38 cellular contexts compared by ENCODE assay signal in the genomic region with DNA sequence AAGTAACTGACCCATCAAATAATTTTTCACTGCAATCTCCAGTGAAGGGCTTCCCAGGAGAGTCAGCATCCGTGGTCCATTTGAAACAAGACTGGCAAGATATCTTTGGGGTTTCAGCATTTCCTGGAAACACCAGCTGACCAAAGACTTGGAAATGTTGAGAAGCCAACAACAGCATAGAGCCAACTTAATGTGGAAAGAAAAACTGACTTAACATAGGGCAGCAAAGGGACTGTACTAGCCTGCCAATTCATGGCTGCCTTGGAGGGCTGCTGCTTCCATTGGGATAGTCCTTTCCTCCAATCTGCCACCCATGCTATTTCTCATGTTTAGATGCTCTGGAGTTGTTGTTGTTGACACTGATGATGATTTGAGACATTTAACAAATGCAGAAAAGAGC.
"Had no signal": no experiment of that assay in that cellular context is flagged by ENCODE, and none has a peak within 500 bp of the region (broad histone marks: within the 10 kb centered on the region; RNA-seq: fewer than 3 reads in every experiment).

No MANE protein-coding gene starts in this region.

- DNase-seq: activated B cell treated with CpG ODN at 0.5 μM for 24 hours; activated CD4-positive, alpha-beta memory T cell treated with anti-CD3 and anti-CD28 coated beads for 36 hours; activated CD4-positive, alpha-beta T cell treated with anti-CD3 and anti-CD28 coated beads for 4 hours; activated CD4-positive, alpha-beta T cell treated with anti-CD3 and anti-CD28 coated beads, Interleukin-2, amount 10 ng/mL, durations not matched to agents 24 days and 14 days; activated CD4-positive, alpha-beta T cell treated with anti-CD3 and anti-CD28 coated beads, Interleukin-2, amount 50 U/mL, for 1 hour; activated CD4-positive, alpha-beta T cell treated with anti-CD3 and anti-CD28 coated beads, Interleukin-2, amount 50 U/mL, for 4 hours; activated CD4-positive, CD25-positive, alpha-beta regulatory T cell treated with anti-CD3 and anti-CD28 coated beads, Interleukin-2, amount 50 U/mL, for 72 hours; activated CD8-positive, alpha-beta memory T cell treated with anti-CD3 and anti-CD28 coated beads, Interleukin-2, amount 50 U/mL, for 4 hours; activated CD8-positive, alpha-beta T cell treated with anti-CD3 and anti-CD28 coated beads for 36 hours; activated effector memory CD4-positive, alpha-beta T cell treated with anti-CD3 and anti-CD28 coated beads, Interleukin-2, amount 50 U/mL, for 16 hours; activated gamma-delta T cell treated with Interleukin-2 at 50 U/mL for 16 hours; activated naive CD4-positive, alpha-beta T cell; activated naive CD4-positive, alpha-beta T cell treated with anti-CD3 and anti-CD28 coated beads for 36 hours; activated naive CD4-positive, alpha-beta T cell treated with anti-CD3 and anti-CD28 coated beads, Interleukin-2, amount 50 U/mL, for 16 hours; activated naive CD8-positive, alpha-beta T cell treated with anti-CD3 and anti-CD28 coated beads for 36 hours; activated T-cell treated with anti-CD3 and anti-CD28 coated beads for 4 hours; activated T-cell treated with anti-CD3 and anti-CD28 coated beads, Interleukin-2, amount 50 U/mL, for 1 hour; activated T-cell treated with anti-CD3 and anti-CD28 coated beads, Interleukin-2, amount 50 U/mL, for 4 hours; activated T-cell treated with anti-CD3 and anti-CD28 coated beads, Interleukin-2, amount 50 U/mL, for 72 hours; adrenal gland; amniotic stem cell; aorta; body of pancreas; brain microvascular endothelial cell; central memory CD4-positive, alpha-beta T cell; SW 1271; T-helper 1 cell; T-helper 2 cell; T-helper 9 cell had no signal

- H3K4me3 Mint-ChIP-seq: activated B cell treated with CpG ODN at 0.5 μM for 24 hours; activated CD4-positive, alpha-beta memory T cell treated with anti-CD3 and anti-CD28 coated beads for 36 hours; activated CD4-positive, alpha-beta T cell treated with anti-CD3 and anti-CD28 coated beads, Interleukin-2, amount 10 ng/mL, durations not matched to agents 24 days and 14 days; activated CD8-positive, alpha-beta T cell treated with anti-CD3 and anti-CD28 coated beads for 36 hours; activated naive CD4-positive, alpha-beta T cell treated with anti-CD3 and anti-CD28 coated beads for 36 hours; activated naive CD8-positive, alpha-beta T cell treated with anti-CD3 and anti-CD28 coated beads for 36 hours; activated T-cell treated with anti-CD3 and anti-CD28 coated beads, Interleukin-2, amount 50 U/mL, for 4 hours; activated T-cell treated with anti-CD3 and anti-CD28 coated beads, Interleukin-2, amount 50 U/mL, for 72 hours; activated T-helper 1 cell treated with anti-CD3 and anti-CD28 coated beads, Interleukin-12 subunit alpha, Interleukin-12 subunit beta, Interleukin-2, Interleukin-4 antibody, amounts not matched to agents 30 ng/mL and 10 ng/mL and 1 ng/mL, durations not matched to agents 14 hours and 24 hours and 36 hours; activated T-helper 17 cell treated with anti-CD3 and anti-CD28 coated beads, Interleukin-2, amount 50 U/mL, for 72 hours; T-helper 1 cell treated with Interleukin-12 subunit alpha and Interleukin-12 subunit beta and Interleukin-4 antibody, amounts not matched to agents 30 μg/mL and 1 μg/mL, for 36 hours; T-helper 2 cell treated with Interferon-gamma antibody and Interleukin-4, amounts not matched to agents 5 μg/mL and 100 μg/mL, for 36 hours had no signal

- H3K9me3 ChIP-seq: adrenal gland, body of pancreas, breast epithelium had no signal

- H3K4me1 ChIP-seq: adrenal gland, body of pancreas, breast epithelium had no signal

- H3K36me3 Mint-ChIP-seq: activated CD4-positive, alpha-beta memory T cell treated with anti-CD3 and anti-CD28 coated beads for 36 hours; activated naive CD4-positive, alpha-beta T cell treated with anti-CD3 and anti-CD28 coated beads, Interleukin-2, amount 50 U/mL, for 72 hours; activated naive CD8-positive, alpha-beta T cell treated with anti-CD3 and anti-CD28 coated beads for 36 hours had no signal

- H3K27ac Mint-ChIP-seq: activated B cell treated with CpG ODN at 0.5 μM for 24 hours; activated CD4-positive, alpha-beta memory T cell treated with anti-CD3 and anti-CD28 coated beads for 36 hours; activated CD4-positive, alpha-beta T cell treated with anti-CD3 and anti-CD28 coated beads, Interleukin-2, amount 10 ng/mL, durations not matched to agents 24 days and 14 days; activated CD8-positive, alpha-beta T cell treated with anti-CD3 and anti-CD28 coated beads for 36 hours; activated naive CD4-positive, alpha-beta T cell treated with anti-CD3 and anti-CD28 coated beads for 36 hours; activated naive CD4-positive, alpha-beta T cell treated with anti-CD3 and anti-CD28 coated beads, Interleukin-2, amount 50 U/mL, for 72 hours; activated naive CD8-positive, alpha-beta T cell treated with anti-CD3 and anti-CD28 coated beads for 36 hours; activated T-cell treated with anti-CD3 and anti-CD28 coated beads, Interleukin-2, amount 50 U/mL, for 72 hours; activated T-helper 1 cell treated with anti-CD3 and anti-CD28 coated beads, Interleukin-12 subunit alpha, Interleukin-12 subunit beta, Interleukin-2, Interleukin-4 antibody, amounts not matched to agents 30 ng/mL and 10 ng/mL and 1 ng/mL, durations not matched to agents 14 hours and 24 hours and 36 hours; activated T-helper 17 cell treated with anti-CD3 and anti-CD28 coated beads, Interleukin-2, amount 50 U/mL, for 72 hours; T-helper 1 cell treated with Interleukin-12 subunit alpha and Interleukin-12 subunit beta and Interleukin-4 antibody, amounts not matched to agents 30 μg/mL and 1 μg/mL, for 36 hours; T-helper 2 cell treated with Interferon-gamma antibody and Interleukin-4, amounts not matched to agents 5 μg/mL and 100 μg/mL, for 36 hours had no signal

- H3K4me3 ChIP-seq: adrenal gland, body of pancreas, breast epithelium had no signal

- H3K9me3 Mint-ChIP-seq: activated B cell treated with CpG ODN at 0.5 μM for 24 hours; activated CD4-positive, alpha-beta memory T cell treated with anti-CD3 and anti-CD28 coated beads for 36 hours; activated CD4-positive, alpha-beta T cell treated with anti-CD3 and anti-CD28 coated beads, Interleukin-2, amount 10 ng/mL, durations not matched to agents 24 days and 14 days; activated CD8-positive, alpha-beta T cell treated with anti-CD3 and anti-CD28 coated beads for 36 hours; activated naive CD4-positive, alpha-beta T cell treated with anti-CD3 and anti-CD28 coated beads for 36 hours; activated naive CD8-positive, alpha-beta T cell treated with anti-CD3 and anti-CD28 coated beads for 36 hours; activated T-cell treated with anti-CD3 and anti-CD28 coated beads, Interleukin-2, amount 50 U/mL, for 4 hours; activated T-helper 1 cell treated with anti-CD3 and anti-CD28 coated beads, Interleukin-12 subunit alpha, Interleukin-12 subunit beta, Interleukin-2, Interleukin-4 antibody, amounts not matched to agents 30 ng/mL and 10 ng/mL and 1 ng/mL, durations not matched to agents 14 hours and 24 hours and 36 hours; activated T-helper 17 cell treated with anti-CD3 and anti-CD28 coated beads, Interleukin-2, amount 50 U/mL, for 72 hours; T-helper 1 cell treated with Interleukin-12 subunit alpha and Interleukin-12 subunit beta and Interleukin-4 antibody, amounts not matched to agents 30 μg/mL and 1 μg/mL, for 36 hours; T-helper 2 cell treated with Interferon-gamma antibody and Interleukin-4, amounts not matched to agents 5 μg/mL and 100 μg/mL, for 36 hours had no signal

- H3K27me3 ChIP-seq: adrenal gland, body of pancreas, brain microvascular endothelial cell, breast epithelium had no signal

- H3K27ac ChIP-seq: adrenal gland, body of pancreas, brain microvascular endothelial cell, breast epithelium, VCaP had no signal

- H3K27me3 Mint-ChIP-seq: activated CD4-positive, alpha-beta memory T cell treated with anti-CD3 and anti-CD28 coated beads for 36 hours; activated naive CD8-positive, alpha-beta T cell treated with anti-CD3 and anti-CD28 coated beads for 36 hours; activated T-helper 17 cell treated with anti-CD3 and anti-CD28 coated beads, Interleukin-2, amount 50 U/mL, for 72 hours had no signal

- H3K4me1 Mint-ChIP-seq: activated B cell treated with CpG ODN at 0.5 μM for 24 hours; activated CD4-positive, alpha-beta T cell treated with anti-CD3 and anti-CD28 coated beads, Interleukin-2, amount 10 ng/mL, durations not matched to agents 24 days and 14 days; activated naive CD8-positive, alpha-beta T cell treated with anti-CD3 and anti-CD28 coated beads for 36 hours; activated T-helper 17 cell treated with anti-CD3 and anti-CD28 coated beads, Interleukin-2, amount 50 U/mL, for 72 hours had no signal

- H3K36me3 ChIP-seq: adrenal gland, brain microvascular endothelial cell, breast epithelium had no signal

- FAIRE-seq: astrocyte, TTC549 had no signal
